19 cellular contexts compared by ENCODE assay signal in the genomic region with DNA sequence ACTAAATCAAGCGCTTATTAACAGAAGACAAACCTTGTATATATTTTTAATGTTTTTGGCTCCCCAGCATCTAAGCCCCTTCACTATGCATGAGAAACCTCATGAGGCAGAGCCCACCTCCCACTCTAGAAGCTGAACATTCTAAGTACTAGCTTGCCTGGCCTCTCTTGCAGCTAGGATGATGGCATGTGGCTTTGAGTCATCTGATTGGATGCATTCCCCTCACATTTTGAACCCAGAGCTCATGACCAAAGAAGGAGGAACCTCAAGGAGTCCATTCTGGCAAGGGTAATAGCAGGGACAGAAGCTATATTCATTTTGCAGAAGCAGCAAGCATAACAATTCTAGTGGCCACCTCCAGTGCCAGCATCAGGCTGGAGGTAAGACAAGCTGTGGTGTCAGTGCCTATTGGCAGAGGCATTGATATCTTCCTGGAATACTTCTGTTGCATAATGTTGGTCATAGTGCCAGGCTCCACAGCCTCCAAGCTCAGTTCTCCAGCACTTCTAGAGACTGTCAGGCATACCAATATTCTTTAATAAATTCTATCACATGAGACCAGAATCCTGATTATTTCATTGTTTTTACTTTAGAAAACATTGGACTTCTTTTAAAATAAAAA. TPM values are rescaled to one million over a fixed set of nuclear protein-coding genes. Genes with fewer than 3 reads are reported as not detected.
DNase-seq lines count a peak whose midpoint lies in the region; ATAC-seq, FAIRE-seq and TF ChIP-seq lines count a peak whose summit lies in the region.
"Had no signal": no experiment of that assay in that cellular context is flagged by ENCODE, and none has a peak within 500 bp of the region (broad histone marks: within the 10 kb centered on the region; RNA-seq: fewer than 3 reads in every experiment).

No MANE protein-coding gene starts in this region.

- no peak overlapping the region for H3K4me3 ChIP-seq in mammary epithelial cell (replicated peaks in 1 of 3; ENCODE audit: insufficient read depth in 1 of 3, low read depth in 2 of 3, low read length in 3 of 3)
- H3K4me3 ChIP-seq in IMR-90 (ENCODE audit: insufficient read depth, low read depth, low read length) = no peak overlapping the region
- no peak overlapping the region for H3K4me3 ChIP-seq in K562
- H3K4me3 ChIP-seq in gastrocnemius medialis = no peak overlapping the region

- no peaks in the 10 kb centered on the region for H3K79me1 ChIP-seq in IMR-90 (ENCODE audit: low read depth in 1 of 2, low read length in 2 of 2)

- no peak overlapping the region for H2AFZ ChIP-seq in mammary epithelial cell (ENCODE audit: low read depth, low read length)
- no peak overlapping the region for H2AFZ ChIP-seq in IMR-90 (replicated peaks; ENCODE audit: low read length, poor library complexity)
- H2AFZ ChIP-seq in K562 (ENCODE audit: low read depth, low read length) = no peak overlapping the region

- no peak overlapping the region for H4K8ac ChIP-seq in IMR-90 (ENCODE audit: low read depth in 2 of 2, low read length in 2 of 2)

- no peak overlapping the region for H3K56ac ChIP-seq in IMR-90 (ENCODE audit: extremely low read depth, insufficient read depth, low read length)

- H3K9ac ChIP-seq in mammary epithelial cell (ENCODE audit: insufficient read depth, low read length) = no peak overlapping the region
- H3K9ac ChIP-seq in IMR-90 (ENCODE audit: low read depth, low read length) = no peak overlapping the region
- H3K9ac ChIP-seq in K562 (ENCODE audit: insufficient read depth in 1 of 2, low read depth in 2 of 2, low read length in 2 of 2) = no peak overlapping the region

- H3K27ac Mint-ChIP-seq in MCF 10A (ENCODE audit: low read depth, unreplicated experiment) = no peak overlapping the region
- H3K27ac Mint-ChIP-seq: B cell; CD8-positive, alpha-beta T cell had no signal

- H3K27ac ChIP-seq in mammary epithelial cell (ENCODE audit: insufficient read depth, low read depth, low read length) = peak overlapping the region; percentile 86
- H3K27ac ChIP-seq in IMR-90 (ENCODE audit: insufficient read depth, low read length) = no peak overlapping the region
- H3K27ac ChIP-seq in K562 (ENCODE audit: extremely low read depth, low read depth, low read length) = no peak overlapping the region
- no peak overlapping the region for H3K27ac ChIP-seq in gastrocnemius medialis
- H3K27ac ChIP-seq: C4-2B, HL-60 had no signal

- no peak overlapping the region for H3K23ac ChIP-seq in IMR-90 (ENCODE audit: low read depth, low read length)

- H4K5ac ChIP-seq in IMR-90 (ENCODE audit: low read depth, low read length) = no peak overlapping the region

- no peak overlapping the region for H3K4me3 Mint-ChIP-seq in MCF 10A (ENCODE audit: unreplicated experiment)
- H3K4me3 Mint-ChIP-seq: B cell; CD8-positive, alpha-beta T cell had no signal

- H3K9me3 ChIP-seq in mammary epithelial cell (replicated peaks; ENCODE audit: insufficient read depth, low read length) (peaks cover 3% of the 10 kb centered on the region), IMR-90 (ENCODE audit: control insufficient read depth, insufficient read depth, low read length) (no peaks in the 10 kb centered on the region), K562 (replicated peaks; ENCODE audit: control insufficient read depth, insufficient read depth, low read depth, low read length) (peaks cover 4% of the 10 kb centered on the region; the same call in 1 of the 2 replicates), gastrocnemius medialis (peaks cover 0 to 3% (median 0%) of the 10 kb centered on the region in 3 donors)

- intact Hi-C loops in mammary epithelial cell (cut with micrococcal nuclease) = no loop called here
- intact Hi-C loops in MCF 10A (cut with micrococcal nuclease) = no loop called here
- intact Hi-C loops in IMR-90 (cut with micrococcal nuclease) = no loop called here
- intact Hi-C loops in K562 (cut with micrococcal nuclease) = no loop called here
- intact Hi-C loops in gastrocnemius medialis (cut with DNase I; ENCODE audit: low total_unique reads) = no loop called here

- WGBS in mammary epithelial cell (ENCODE audit: low coverage, missing lambda C conversion rate) = 100% methylated on average over 1 of the region's 1 CpG
- WGBS in IMR-90 (ENCODE audit: extremely low coverage in 2 of 2, insufficient read length in 1 of 2), 2 experiments = no CpG with 5 or more reads among the region's 1 CpG
- 100% methylated on average over 1 of the region's 1 CpG for WGBS in K562 (ENCODE audit: insufficient coverage, low coverage, missing lambda C conversion rate)

- no peaks in the 10 kb centered on the region for H3K36me3 ChIP-seq in mammary epithelial cell (ENCODE audit: insufficient read depth, low read length)
- H3K36me3 ChIP-seq in IMR-90 (ENCODE audit: control insufficient read depth, insufficient read depth, low read length) = no peaks in the 10 kb centered on the region
- H3K36me3 ChIP-seq in K562 (ENCODE audit: control insufficient read depth, insufficient read depth, low read length) = no peaks in the 10 kb centered on the region
- no peaks in the 10 kb centered on the region for H3K36me3 ChIP-seq in gastrocnemius medialis

- H3K18ac ChIP-seq in IMR-90 (ENCODE audit: low read depth, low read length) = no peak overlapping the region

- peaks cover 40% of the 10 kb centered on the region for H3K4me1 ChIP-seq in mammary epithelial cell (ENCODE audit: insufficient read depth, low read length)
- peaks cover 10% of the 10 kb centered on the region for H3K4me1 ChIP-seq in IMR-90 (ENCODE audit: control insufficient read depth, insufficient read depth, low read length)
- peaks cover 0 to 45% of the 10 kb centered on the region in 2 experiments; a peak in 3 of 5 replicates for H3K4me1 ChIP-seq in K562 (replicated peaks in 1 of 2; ENCODE audit: control insufficient read depth in 2 of 2, insufficient read depth in 2 of 2, low read length in 2 of 2)
- H3K4me1 ChIP-seq in gastrocnemius medialis = no peaks in the 10 kb centered on the region

- no peak overlapping the region for H2AK9ac ChIP-seq in IMR-90 (replicated peaks; ENCODE audit: low read depth, low read length, poor library complexity)

- H4K91ac ChIP-seq in IMR-90 (ENCODE audit: insufficient read depth, low read depth, low read length) = no peak overlapping the region

- H3K4me1 Mint-ChIP-seq in MCF 10A (ENCODE audit: insufficient read depth, unreplicated experiment) = peaks cover 39% of the 10 kb centered on the region
- H3K4me1 Mint-ChIP-seq: B cell had no signal

- 0 out of 2 replicates have a peak overlapping the region, but pooled peaks have one; percentile 29 for H2BK120ac ChIP-seq in IMR-90 (ENCODE audit: low read depth, low read length)

- H3K14ac ChIP-seq in IMR-90 (replicated peaks; ENCODE audit: low read depth, low read length) = no peak overlapping the region

- H3K4ac ChIP-seq in IMR-90 (ENCODE audit: low read depth, low read length) = no peak overlapping the region

- no peaks in the 10 kb centered on the region for H4K20me1 ChIP-seq in mammary epithelial cell (ENCODE audit: insufficient read depth, low read length)
- no peaks in the 10 kb centered on the region for H4K20me1 ChIP-seq in IMR-90 (ENCODE audit: insufficient read depth, low read length)
- no peaks in the 10 kb centered on the region for H4K20me1 ChIP-seq in K562 (replicated peaks; ENCODE audit: control insufficient read depth, insufficient read depth, low read length)

- CTCF ChIA-PET in mammary epithelial cell (lab: Charles Lee; ENCODE audit: low non-redundant PET) = no interaction called here
- CTCF ChIA-PET in MCF 10A (lab: Yijun Ruan, JAX) = interaction anchor here (0.8 to 2.9 kb wide), 4 partner anchors 10 to 288 kb away, joined by 3 to 12 read pairs (median 4); no protein-coding TSS in a partner anchor
- CTCF ChIA-PET in IMR-90 (lab: Yijun Ruan, JAX) = no interaction called here
- CTCF ChIA-PET in K562 (lab: Yijun Ruan, JAX; ENCODE audit: low intra/inter-chr PET ratio) = no interaction called here

- H3K9me1 ChIP-seq in IMR-90 (ENCODE audit: insufficient read depth, low read length) = no peaks in the 10 kb centered on the region
- H3K9me1 ChIP-seq in K562 (ENCODE audit: control insufficient read depth, insufficient read depth, low read length) = no peaks in the 10 kb centered on the region

- no peaks in the 10 kb centered on the region for H3K36me3 Mint-ChIP-seq in MCF 10A (ENCODE audit: insufficient read depth, unreplicated experiment)
- H3K36me3 Mint-ChIP-seq: CD8-positive, alpha-beta T cell had no signal

- dilution Hi-C loops in mammary epithelial cell (cut with HindIII; ENCODE audit: low sequenced_read_pairs) = no loop called here
- dilution Hi-C loops in IMR-90 (cut with HindIII; ENCODE audit: low sequenced_read_pairs, unreplicated experiment) = no loop called here

- H3K4me2 ChIP-seq in mammary epithelial cell (ENCODE audit: insufficient read depth, low read depth, low read length) (no peak overlapping the region), IMR-90 (ENCODE audit: low read depth, low read length) (no peak overlapping the region), K562 (ENCODE audit: insufficient read depth, low read length) (no peak overlapping the region)

- peak overlapping the region; percentile 11; the same call in 1 of the 2 replicates for H2AK5ac ChIP-seq in IMR-90 (ENCODE audit: low read depth, low read length)

- BruUV-seq in mammary epithelial cell (replicated peaks; lab: Mats Ljungman, UMichigan) (no TSS peak), MCF 10A (replicated peaks; lab: Mats Ljungman, UMichigan) (no TSS peak), IMR-90 (replicated peaks; lab: Mats Ljungman, UMichigan) (no TSS peak), K562 (replicated peaks; lab: Mats Ljungman, UMichigan) (no TSS peak)

- TF ChIP-seq POLR2A in IMR-90 (IDR thresholded peaks at IDR 0.05; ENCODE audit: low read depth, low read length) = no peak
- no peak for TF ChIP-seq POLR2A in K562 (conservative IDR thresholded peaks at IDR 0.05)
- no peak for TF ChIP-seq POLR2A in gastrocnemius medialis (IDR thresholded peaks at IDR 0.05)

- H3K27me3 Mint-ChIP-seq in MCF 10A (ENCODE audit: insufficient read depth, unreplicated experiment) = no peaks in the 10 kb centered on the region

- H3K9me3 Mint-ChIP-seq in MCF 10A (ENCODE audit: unreplicated experiment) = no peaks in the 10 kb centered on the region
- H3K9me3 Mint-ChIP-seq: CD8-positive, alpha-beta T cell had no signal

- no peak overlapping the region for H2BK5ac ChIP-seq in IMR-90 (ENCODE audit: low read depth, low read length, poor library complexity, severe bottlenecking)

- TF ChIP-seq EP300 in K562 (IDR thresholded peaks at IDR 0.05; ENCODE audit: low read length) = no peak

- peak overlapping the region; percentile 33; the same call in 1 of the 2 replicates for H2BK20ac ChIP-seq in IMR-90 (ENCODE audit: low read depth, low read length)

- no peak overlapping the region; the same call in 2 of the 3 replicates for H2BK15ac ChIP-seq in IMR-90 (ENCODE audit: low read depth, low read length)

- H3K79me2 ChIP-seq in mammary epithelial cell (ENCODE audit: insufficient read depth, low read length) (no peaks in the 10 kb centered on the region), K562 (ENCODE audit: control insufficient read depth, insufficient read depth, low read length) (no peaks in the 10 kb centered on the region)

- in situ Hi-C loops in mammary epithelial cell (cut with MboI; ENCODE audit: low sequenced_read_pairs in 2 of 2) (no loop called here), IMR-90 (cut with MboI; ENCODE audit: low sequenced_read_pairs) (no loop called here), K562 (cut with MboI) (no loop called here), gastrocnemius medialis (cut with MboI; ENCODE audit: low sequenced_read_pairs in 4 of 4) (no loop called here)

- POLR2A ChIA-PET in MCF 10A (lab: Yijun Ruan, JAX) = interaction anchor here (0.5 to 11.0 kb wide), 13 partner anchors 10 to 507 kb away, joined by 3 to 197 read pairs (median 4); a partner anchor contains a TSS
- POLR2A ChIA-PET in IMR-90 (lab: Charles Lee; ENCODE audit: unreplicated experiment) = no interaction called here
- POLR2A ChIA-PET in K562 (lab: Yijun Ruan, JAX) = no interaction called here

- H3K27me3 ChIP-seq in mammary epithelial cell (ENCODE audit: insufficient read depth, low read length) = no peaks in the 10 kb centered on the region
- H3K27me3 ChIP-seq in IMR-90 (ENCODE audit: control insufficient read depth, insufficient read depth, low read length) = no peaks in the 10 kb centered on the region
- no peaks in the 10 kb centered on the region for H3K27me3 ChIP-seq in K562 (ENCODE audit: control insufficient read depth in 2 of 2, insufficient read depth in 2 of 2, low read length in 2 of 2)
- no peaks in the 10 kb centered on the region for H3K27me3 ChIP-seq in gastrocnemius medialis

- no peak for ATAC-seq in IMR-90 (ENCODE audit: low read depth)
- ATAC-seq in K562 = no peak
- peak; percentile 58 to 76 for ATAC-seq in gastrocnemius medialis
- ATAC-seq: CD8-positive, alpha-beta T cell had no signal

- no peak for FAIRE-seq in K562 (lab: Jason Lieb, UNC)
- FAIRE-seq: D721Med, G401.6 had no signal

- DNase-seq in mammary epithelial cell (no peak), MCF 10A (ENCODE audit: unreplicated experiment) (no peak), IMR-90 (no peak), K562 (ENCODE audit: extremely low read depth in 1 of 4, low spot score in 3 of 4) (no peak), gastrocnemius medialis (no peak), C1 segment of cervical spinal cord (lab: John Stamatoyannopoulos, UW) (no peak), NCI-H146 (lab: John Stamatoyannopoulos, UW) (no peak), NAMALWA (ENCODE audit: low spot score) (no peak)
- DNase-seq: CD8-positive, alpha-beta T cell; COR-L47; DMS153; DMS79 treated with DMSO at 0.1 percent for 48 hours; EL; HCEC 1CT had no signal

- TF ChIP-seq RAD21 in IMR-90 (IDR thresholded peaks at IDR 0.05; ENCODE audit: low read length) (no peak), K562 (CRISPR knock-in tag; conservative IDR thresholded peaks at IDR 0.05 in 1 of 2, IDR thresholded peaks at IDR 0.05 in 1 of 2) (no peak)

- no peak for TF ChIP-seq CTCF in mammary epithelial cell (conservative IDR thresholded peaks at IDR 0.05 in 1 of 2, IDR thresholded peaks at IDR 0.05 in 1 of 2; ENCODE audit: extremely low read depth in 1 of 2, insufficient read depth in 1 of 2, low read depth in 1 of 2, low read length in 2 of 2)
- no peak for TF ChIP-seq CTCF in MCF 10A (IDR thresholded peaks at IDR 0.05; ENCODE audit: unreplicated experiment)
- TF ChIP-seq CTCF in IMR-90 (conservative IDR thresholded peaks at IDR 0.05; ENCODE audit: low read depth, low read length) = no peak
- TF ChIP-seq CTCF in K562 (IDR thresholded peaks at IDR 0.05 in 2 of 3, conservative IDR thresholded peaks at IDR 0.05 in 1 of 3; ENCODE audit: insufficient read depth in 2 of 3, low read depth in 1 of 3, low read length in 3 of 3) = no peak
- no peak for TF ChIP-seq CTCF in gastrocnemius medialis (IDR thresholded peaks at IDR 0.05 in 4 of 5, conservative IDR thresholded peaks at IDR 0.05 in 1 of 5)

RNA-seq across cellular contexts. Expression of a gene that starts 14.2 kb away (rescaled TPM):
- 10 to 100 TPM; 16.0 to 26.9 TPM for total RNA-seq in mammary epithelial cell
- polyA plus RNA-seq in mammary epithelial cell = 14.0 TPM
- polyA minus RNA-seq in mammary epithelial cell = 22.2 TPM
- total RNA-seq in MCF 10A (2022) = 30.9 and 37.7 TPM in 2 replicates
- 14.2 and 15.8 TPM in 2 replicates for total RNA-seq in IMR-90 (2012; rRNA removed)
- 4.2 and 4.7 TPM in 2 replicates for polyA plus RNA-seq in IMR-90 (2012; rRNA removed)
- polyA plus RNA-seq in IMR-90 (2012; cell fraction: cytosol; rRNA removed) = 1.7 and 2.2 TPM in 2 replicates
- polyA plus RNA-seq in IMR-90 (2012; cell fraction: nucleus; rRNA removed; ENCODE audit: low replicate concordance) = 5.2 and 12.8 TPM in 2 replicates
- total RNA-seq in K562 (2011; cell fraction: chromatin; rRNA removed; ENCODE audit: low replicate concordance) = 7.3 and 12.7 TPM in 2 replicates
- 2.0 and 2.1 TPM in 2 replicates for total RNA-seq in K562 (2011; cell fraction: nucleolus; rRNA removed)
- total RNA-seq in K562 (2011; cell fraction: nucleoplasm; rRNA removed) = 3.4 and 7.3 TPM in 2 replicates
- 1.8 and 2.0 TPM in 2 replicates for total RNA-seq in K562 (2014; rRNA removed)
- total RNA-seq in K562 (2014; rRNA removed; fragmentation: Illumina TruSeq; extraction: Trizol) = 3.7 and 4.5 TPM in 2 replicates
- total RNA-seq in K562 (2015; rRNA removed; fragmentation: Illumina TruSeq; extraction: Trizol) = 3.9 and 5.0 TPM in 2 replicates
- total RNA-seq in K562 (2021) = 3.9 and 4.7 TPM in 2 replicates
- polyA plus RNA-seq in K562 (2011; rRNA removed) = 4.3 and 5.9 TPM in 2 replicates
- 2.2 and 2.9 TPM in 2 replicates for polyA plus RNA-seq in K562 (2011; cell fraction: cytosol; rRNA removed)
- 7.3 and 12.4 TPM in 2 replicates for polyA plus RNA-seq in K562 (2011; cell fraction: nucleus; rRNA removed)
- polyA plus RNA-seq in K562 (2012) = 1.7 and 2.4 TPM in 2 replicates
- 2.8 and 3.3 TPM in 2 replicates for polyA plus RNA-seq in K562 (2014; fragmentation: Illumina TruSeq; extraction: Trizol)
- polyA plus RNA-seq in K562 (2014; fragmentation: Nextera tagmentation; extraction: Ambion mirVana) = under 1 TPM; 0.56 to 0.69 TPM
- polyA plus RNA-seq in K562 (2014; rRNA removed) = 1.7 and 2.2 TPM in 2 replicates
- 10.5 and 13.5 TPM in 2 replicates for polyA minus RNA-seq in K562 (2011; rRNA and poly(A)+ RNA removed)
- 2.6 and 3.7 TPM in 2 replicates for polyA minus RNA-seq in K562 (2011; cell fraction: cytosol; rRNA and poly(A)+ RNA removed)
- polyA minus RNA-seq in K562 (2011; cell fraction: nucleus; rRNA and poly(A)+ RNA removed) = 5.9 and 6.7 TPM in 2 replicates
- 10 to 100 TPM; 20.9 to 41.1 (median 30.9) TPM for total RNA-seq in gastrocnemius medialis
- total RNA-seq: CD8-positive, alpha-beta T cell had no signal

Comparison
In these comparisons a context has a peak if more than half of its experiments do, and no peak if none do; other contexts are left out.
1. ATAC-seq: peak in gastrocnemius medialis (2 of 2); none in IMR-90 (single experiment) and K562 (single experiment).